In genomic region chr16:77445321-77445720, GRCh38 we compare ENCODE assay signal across 1 cellular context.
TF ChIP-seq lines count a peak whose summit lies in the region.

No MANE protein-coding gene starts in this region.

TF ChIP-seq in HEK293, 187 proteins besides CTCF, POLR2A, EP300 and RAD21 (continued from another document):
- TF ChIP-seq ZNF398 (tag by site-specific recombination; IDR thresholded peaks at IDR 0.05) (peak; percentile 23; the same call in 1 of the 2 replicates), WT1 (tag by site-specific recombination; IDR thresholded peaks at IDR 0.05) (no peak), ZNF529 (tag by site-specific recombination; IDR thresholded peaks at IDR 0.05; ENCODE audit: insufficient replicate concordance) (no peak), ZNF692 (tag by site-specific recombination; IDR thresholded peaks at IDR 0.05) (peak; percentile 67)
